Comparison of ENCODE assay signal across 32 cellular contexts in the genomic region with DNA sequence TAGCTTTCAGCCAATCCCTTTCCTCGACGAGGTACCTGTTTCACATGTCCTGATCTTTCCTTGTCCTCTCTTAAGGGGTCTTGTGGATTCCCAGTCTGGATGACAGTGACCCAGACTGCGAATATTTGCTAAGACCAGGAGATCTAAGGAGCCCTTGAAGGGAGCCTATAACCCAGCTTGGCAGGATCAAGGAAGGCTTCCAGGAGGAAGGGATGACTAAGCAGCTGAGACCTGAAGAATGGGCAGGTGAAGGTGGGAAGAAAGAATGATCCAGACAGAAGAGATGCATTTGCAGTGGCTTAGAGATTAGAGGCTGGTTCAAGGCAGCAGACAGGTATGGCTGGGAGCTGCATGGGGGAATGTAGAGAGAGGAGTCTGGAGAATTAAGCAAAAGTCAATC. TPM values are rescaled to one million over a fixed set of nuclear protein-coding genes. Genes with fewer than 3 reads are reported as not detected.
A peak's percentile ranks its signal among the peaks of the same experiment; 100 is the strongest.
DNase-seq lines count a peak whose midpoint lies in the region; ATAC-seq, FAIRE-seq and TF ChIP-seq lines count a peak whose summit lies in the region.
"Had no signal": no experiment of that assay in that cellular context is flagged by ENCODE, and none has a peak within 500 bp of the region (broad histone marks: within the 10 kb centered on the region; RNA-seq: fewer than 3 reads in every experiment).

No MANE protein-coding gene starts in this region.

- BruUV-seq in PC-9 (replicated peaks; lab: Mats Ljungman, UMichigan) = no TSS peak

- no peaks in the 10 kb centered on the region for H3K9me3 ChIP-seq in A549
- no peaks in the 10 kb centered on the region for H3K9me3 ChIP-seq in PC-9 (ENCODE audit: insufficient read depth, low read depth)
- no peaks in the 10 kb centered on the region for H3K9me3 ChIP-seq in heart left ventricle
- no peaks in the 10 kb centered on the region for H3K9me3 ChIP-seq in Karpas-422 (ENCODE audit: low read length)
- H3K9me3 ChIP-seq: BE2C, esophagus squamous epithelium had no signal

- peaks cover 0 to 2% (median 0%) of the 10 kb centered on the region in 5 experiments for H3K9me3 Mint-ChIP-seq in brain
- H3K9me3 Mint-ChIP-seq in memory B cell = no peaks in the 10 kb centered on the region
- H3K9me3 Mint-ChIP-seq: activated CD4-positive, alpha-beta T cell treated with anti-CD3 and anti-CD28 coated beads, Interleukin-2, amount 10 ng/mL, durations not matched to agents 7 days and 5 days; type B pancreatic cell had no signal

- H3K4me1 ChIP-seq in A549 (peaks cover 17% of the 10 kb centered on the region), PC-9 (replicated peaks; ENCODE audit: insufficient read depth) (peaks cover 14% of the 10 kb centered on the region), heart left ventricle (peaks cover 0 to 35% (median 23%) of the 10 kb centered on the region in 12 donors), Karpas-422 (ENCODE audit: low read length) (peaks cover 4% of the 10 kb centered on the region)
- H3K4me1 ChIP-seq: BE2C had no signal

- ATAC-seq in A549 (no peak), memory B cell (ENCODE audit: low read depth) (no peak), heart left ventricle (no peak), HG02571 (IDR thresholded peaks at IDR 0.05; ENCODE audit: unreplicated experiment) (no peak), HG02642 (IDR thresholded peaks at IDR 0.05; ENCODE audit: poor library complexity, unreplicated experiment) (no peak)
- ATAC-seq: left cardiac atrium had no signal

- H4K20me1 ChIP-seq in PC-9 (ENCODE audit: insufficient read depth) (peaks cover 31% of the 10 kb centered on the region), Karpas-422 (ENCODE audit: insufficient read depth, low read depth, low read length) (0 out of 2 replicates have a peak, but pooled peaks cover 3% of the 10 kb centered on the region)

- peaks cover 63% of the 10 kb centered on the region for H3F3A ChIP-seq in PC-9 (ENCODE audit: insufficient read depth, low read depth)

- no peak for FAIRE-seq in A549 (lab: Jason Lieb, UNC)
- FAIRE-seq: colon, G401.6 had no signal

- no peak overlapping the region for H3K4me2 ChIP-seq in A549
- H3K4me2 ChIP-seq in PC-9 = no peak overlapping the region
- H3K4me2 ChIP-seq in Karpas-422 (ENCODE audit: low read depth, low read length, poor library complexity, severe bottlenecking) = no peak overlapping the region
- H3K4me2 ChIP-seq: hepatocyte had no signal

- H3K27me3 Mint-ChIP-seq in brain (peaks cover 9% of the 10 kb centered on the region), memory B cell (no peaks in the 10 kb centered on the region)
- H3K27me3 Mint-ChIP-seq: type B pancreatic cell had no signal

- WGBS in A549 (ENCODE audit: missing lambda C conversion rate) = 92% methylated on average over 3 of the region's 3 CpGs
- WGBS in heart left ventricle, 4 donors = 83 to 92% (median 88%) methylated on average over 3 of the region's 3 CpGs

- H3K27me3 ChIP-seq in PC-9 (ENCODE audit: insufficient read depth, low read depth) = no peaks in the 10 kb centered on the region
- H3K27me3 ChIP-seq in heart left ventricle = no peaks in the 10 kb centered on the region
- no peaks in the 10 kb centered on the region for H3K27me3 ChIP-seq in Karpas-422 (ENCODE audit: low read length)
- H3K27me3 ChIP-seq: BE2C, esophagus squamous epithelium, hepatocyte had no signal

- H3K36me3 ChIP-seq in PC-9 (ENCODE audit: low read depth) (peaks cover 19% of the 10 kb centered on the region), heart left ventricle (peaks cover 0 to 28% (median 18%) of the 10 kb centered on the region in 9 donors), Karpas-422 (ENCODE audit: insufficient read depth, low read length) (no peaks in the 10 kb centered on the region)
- H3K36me3 ChIP-seq: BE2C had no signal

- POLR2A ChIA-PET in A549 (lab: Yijun Ruan, JAX) (interaction anchor here (2.3 to 2.5 kb wide), 2 partner anchors 37 to 66 kb away, joined by 6 to 21 read pairs; a partner anchor contains a TSS), PC-9 (lab: Charles Lee; ENCODE audit: unreplicated experiment) (no interaction called here)

- intact Hi-C loops in PC-9 (cut with micrococcal nuclease; ENCODE audit: unreplicated experiment) (loop anchor here (10.0 kb wide), 1 partner anchor 382 kb away; a partner anchor contains a TSS), heart left ventricle (cut with DNase I) (loop anchor here in 7 of 10 donors (5.0 to 10.0 kb wide), 4 partner anchors 36 to 204 kb away; a partner anchor contains a TSS)

- TF ChIP-seq CTCF in A549 (IDR thresholded peaks at IDR 0.05) = no peak
- TF ChIP-seq CTCF in PC-9 (conservative IDR thresholded peaks at IDR 0.05) = no peak
- no peak for TF ChIP-seq CTCF in brain (conservative IDR thresholded peaks at IDR 0.05)
- TF ChIP-seq CTCF in heart left ventricle (IDR thresholded peaks at IDR 0.05) = no peak

- H3K4me3 Mint-ChIP-seq in brain = peak overlapping the region in 3 of 5 experiments; percentile 16 to 46 (median 22)
- H3K4me3 Mint-ChIP-seq in memory B cell = peak overlapping the region; percentile 3
- H3K4me3 Mint-ChIP-seq: activated CD4-positive, alpha-beta T cell treated with anti-CD3 and anti-CD28 coated beads, Interleukin-2, amount 10 ng/mL, durations not matched to agents 7 days and 5 days; type B pancreatic cell had no signal

- H3K4me1 Mint-ChIP-seq in brain (peaks cover 44% of the 10 kb centered on the region), memory B cell (peaks cover 15% of the 10 kb centered on the region)

- peak overlapping the region in 3 of 5 experiments; percentile 15 to 98 (median 75) for H3K27ac Mint-ChIP-seq in brain
- H3K27ac Mint-ChIP-seq in memory B cell = no peak overlapping the region
- H3K27ac Mint-ChIP-seq: activated CD4-positive, alpha-beta T cell treated with anti-CD3 and anti-CD28 coated beads, Interleukin-2, amount 10 ng/mL, durations not matched to agents 7 days and 5 days; type B pancreatic cell had no signal

- H3K4me3 ChIP-seq in A549 (no peak overlapping the region), PC-9 (no peak overlapping the region), heart left ventricle (no peak overlapping the region), Karpas-422 (ENCODE audit: low read length) (no peak overlapping the region)
- H3K4me3 ChIP-seq: esophagus squamous epithelium, hepatocyte, skin epidermis had no signal

- no peaks in the 10 kb centered on the region for H3K9me2 ChIP-seq in PC-9 (ENCODE audit: insufficient read depth)
- no peaks in the 10 kb centered on the region for H3K9me2 ChIP-seq in Karpas-422 (replicated peaks; ENCODE audit: insufficient read depth, low read length)

- DNase-seq in A549 (ENCODE audit: low read depth in 1 of 2, low spot score in 1 of 2) = no peak
- DNase-seq in PC-9 = peak in 1 of 2 experiments; percentile 37
- no peak for DNase-seq in memory B cell (ENCODE audit: low spot score in 2 of 2)
- DNase-seq in heart left ventricle = no peak
- DNase-seq in Karpas-422 = no peak
- DNase-seq: activated CD4-positive, alpha-beta T cell treated with anti-CD3 and anti-CD28 coated beads, Interleukin-2, amount 10 ng/mL, durations not matched to agents 7 days and 5 days; activated T-cell treated with anti-CD3 and anti-CD28 coated beads, Interleukin-2, amount 50 U/mL, for 48 hours; BE2C; DMS53; effector memory CD4-positive, alpha-beta T cell; esophagus squamous epithelium; foreskin melanocyte; HCEC 1CT; left cardiac atrium; mesendoderm; NCI-H1417 treated with DMSO at 0.1 percent for 48 hours; NCI-H2081; NCI-H226; NCI-H748 treated with DMSO at 0.1 percent for 48 hours; occipital lobe; stimulated activated CD4-positive, alpha-beta T cell treated with anti-CD3 and anti-CD28 coated beads, Interleukin-1b, Interleukin-23, amount 100 ng/mL, for 48 hours; T1000 had no signal

- H3K36me3 Mint-ChIP-seq in brain = no peaks in the 10 kb centered on the region
- H3K36me3 Mint-ChIP-seq in memory B cell = no peaks in the 10 kb centered on the region
- H3K36me3 Mint-ChIP-seq: type B pancreatic cell had no signal

- H2AFZ ChIP-seq in PC-9 = no peak overlapping the region
- no peak overlapping the region for H2AFZ ChIP-seq in Karpas-422 (ENCODE audit: low read length)
- H2AFZ ChIP-seq: hepatocyte had no signal

- TF ChIP-seq POLR2A in A549 (IDR thresholded peaks at IDR 0.05; ENCODE audit: low read length) (no peak), heart left ventricle (IDR thresholded peaks at IDR 0.05) (no peak)

- no peak for TF ChIP-seq EP300 in A549 (IDR thresholded peaks at IDR 0.05)

- CTCF ChIA-PET in A549 (lab: Yijun Ruan, JAX) (interaction anchor here (0.8 to 30.9 kb wide), 20 partner anchors 16 to 203 kb away, joined by 3 to 1356 read pairs (median 16); a partner anchor contains a TSS), PC-9 (lab: Charles Lee) (interaction anchor here (0.9 to 1.6 kb wide), 2 partner anchors 15 to 33 kb away, joined by 5 to 9 read pairs; no protein-coding TSS in a partner anchor)

- H3K9ac ChIP-seq in Karpas-422 (ENCODE audit: low read length) = no peak overlapping the region
- H3K9ac ChIP-seq: KMS-11 had no signal

- TF ChIP-seq RAD21 in A549 (conservative IDR thresholded peaks at IDR 0.05 in 1 of 2, IDR thresholded peaks at IDR 0.05 in 1 of 2) = no peak

- H3K79me2 ChIP-seq in PC-9 (ENCODE audit: low read depth) (peaks cover 6% of the 10 kb centered on the region; the same call in 1 of the 2 replicates), Karpas-422 (ENCODE audit: low read length) (no peaks in the 10 kb centered on the region)

- peak overlapping the region in 1 of 2 experiments; percentile 27; a peak in 2 of 6 replicates for H3K27ac ChIP-seq in A549
- peak overlapping the region; percentile 12 for H3K27ac ChIP-seq in PC-9
- H3K27ac ChIP-seq in heart left ventricle = no peak overlapping the region
- H3K27ac ChIP-seq in Karpas-422 (ENCODE audit: low read length) = no peak overlapping the region
- H3K27ac ChIP-seq: hepatocyte, KMS-11, SK-N-MC had no signal

RNA-seq across cellular contexts. Expression of a gene that starts 1.9 kb away (rescaled TPM):
- polyA plus RNA-seq in A549 (2011; rRNA removed) (28.5 and 34.4 TPM in 2 replicates), A549 (2017; fragmentation: RNase III; extraction: RNeasy Plus Mini Kit Qiagen cat#74134 plus additional on column Dnase treatment) (14.1 to 19.8 TPM (median 15.2 TPM) in 3 replicates), brain (ENCODE audit: insufficient read depth, low read depth, low replicate concordance) (80.8 TPM), heart left ventricle (100 to 1,000 TPM; 125 to 173 TPM)
- 59.2 and 79.0 TPM in 2 replicates for polyA plus RNA-seq in A549 (2012; cell fraction: cytosol; rRNA removed)
- polyA plus RNA-seq in A549 (2012; cell fraction: nucleus; rRNA removed) = 67.5 and 95.4 TPM in 2 replicates
- 65.2 and 71.3 TPM in 2 replicates for polyA minus RNA-seq in A549 (2011; rRNA and poly(A)+ RNA removed)
- total RNA-seq in PC-9 (2021) (38.6 and 58.7 TPM in 2 replicates), heart left ventricle (100 to 1,000 TPM; 142 to 490 (median 200) TPM)
- not detected in 2 replicates for total RNA-seq in Karpas-422 (2014; rRNA removed; shearing (Covaris generic); ENCODE audit: low replicate concordance)

RNA-seq across cellular contexts. Expression of a gene that starts 36.7 kb away (rescaled TPM):
- polyA plus RNA-seq in A549 (2011; rRNA removed) (0.12 and 0.15 TPM in 2 replicates), A549 (2017; fragmentation: RNase III; extraction: RNeasy Plus Mini Kit Qiagen cat#74134 plus additional on column Dnase treatment) (0.42 to 0.75 TPM (median 0.74 TPM) in 3 replicates), brain (ENCODE audit: insufficient read depth, low read depth, low replicate concordance) (24.4 TPM), heart left ventricle (1 to 10 TPM in 1 of 2 donors, under 1 TPM in 1; 0.72 to 2.8 TPM)
- polyA plus RNA-seq in A549 (2012; cell fraction: cytosol; rRNA removed) = 0.22 and 0.31 TPM in 2 replicates
- polyA plus RNA-seq in A549 (2012; cell fraction: nucleus; rRNA removed) = 1.5 and 1.8 TPM in 2 replicates
- polyA minus RNA-seq in A549 (2011; rRNA and poly(A)+ RNA removed) = 0.58 and 0.83 TPM in 2 replicates
- total RNA-seq in PC-9 (2021) (0.17 and 0.73 TPM in 2 replicates), heart left ventricle (1 to 10 TPM in 7 of 9 donors, under 1 TPM in 2; 0.44 to 3.9 (median 1.2) TPM)
- not detected in 2 replicates for total RNA-seq in Karpas-422 (2014; rRNA removed; shearing (Covaris generic); ENCODE audit: low replicate concordance)

RNA-seq across cellular contexts. Expression of a gene that starts 37.3 kb away (rescaled TPM):
- polyA plus RNA-seq in A549 (2011; rRNA removed) (141 and 181 TPM in 2 replicates), A549 (2017; fragmentation: RNase III; extraction: RNeasy Plus Mini Kit Qiagen cat#74134 plus additional on column Dnase treatment) (248 to 268 TPM (median 256 TPM) in 3 replicates), brain (ENCODE audit: insufficient read depth, low read depth, low replicate concordance) (41.3 TPM), heart left ventricle (10 to 100 TPM; 16.8 to 72.9 TPM)
- 182 and 240 TPM in 2 replicates for polyA plus RNA-seq in A549 (2012; cell fraction: cytosol; rRNA removed)
- 975 and 1,352 TPM in 2 replicates for polyA plus RNA-seq in A549 (2012; cell fraction: nucleus; rRNA removed)
- polyA minus RNA-seq in A549 (2011; rRNA and poly(A)+ RNA removed) = 337 and 368 TPM in 2 replicates
- total RNA-seq in PC-9 (2021) (291 and 327 TPM in 2 replicates), heart left ventricle (10 to 100 TPM; 18.4 to 71.2 (median 23.6) TPM)
- 1.0 and 1.6 TPM in 2 replicates for total RNA-seq in Karpas-422 (2014; rRNA removed; shearing (Covaris generic); ENCODE audit: low replicate concordance)

RNA-seq across cellular contexts. Expression of a gene that starts 57.2 kb away (rescaled TPM):
- 16.8 and 22.0 TPM in 2 replicates for polyA plus RNA-seq in A549 (2011; rRNA removed)
- polyA plus RNA-seq in A549 (2012; cell fraction: cytosol; rRNA removed) = 18.9 and 19.4 TPM in 2 replicates
- 35.8 and 44.2 TPM in 2 replicates for polyA plus RNA-seq in A549 (2012; cell fraction: nucleus; rRNA removed)
- 32.4 to 40.6 TPM (median 35.8 TPM) in 3 replicates for polyA plus RNA-seq in A549 (2017; fragmentation: RNase III; extraction: RNeasy Plus Mini Kit Qiagen cat#74134 plus additional on column Dnase treatment)
- 25.9 and 27.1 TPM in 2 replicates for polyA minus RNA-seq in A549 (2011; rRNA and poly(A)+ RNA removed)
- total RNA-seq in PC-9 (2021) = 34.0 and 35.8 TPM in 2 replicates
- polyA plus RNA-seq in brain (ENCODE audit: insufficient read depth, low read depth, low replicate concordance) = 53.1 TPM
- 10 to 100 TPM; 17.0 to 55.9 (median 31.3) TPM for total RNA-seq in heart left ventricle
- 10 to 100 TPM; 30.4 to 33.4 TPM for polyA plus RNA-seq in heart left ventricle
- total RNA-seq in Karpas-422 (2014; rRNA removed; shearing (Covaris generic); ENCODE audit: low replicate concordance) = 41.0 and 106 TPM in 2 replicates

Comparison
In these comparisons a context has a peak if more than half of its experiments do, and no peak if none do; other contexts are left out.
1. RNA of a gene that starts 1.9 kb away (total RNA-seq): 142 to 490 TPM in heart left ventricle and 38.6 to 58.7 TPM in PC-9; not detected in Karpas-422; every median in the first group is over 10 times any median in the second.